31 cellular contexts compared by ENCODE assay signal in genomic region chr12:100534625-100535227, GRCh38. TPM values are rescaled to one million over a fixed set of nuclear protein-coding genes. Genes with fewer than 3 reads are reported as not detected.
"Had no signal": no experiment of that assay in that cellular context is flagged by ENCODE, and none has a peak within 500 bp of the region (broad histone marks: within the 10 kb centered on the region; RNA-seq: fewer than 3 reads in every experiment).

No MANE protein-coding gene starts in this region.

- H3K9me3 ChIP-seq: body of pancreas, esophagus muscularis mucosa, gastrocnemius medialis had no signal

- H3K27ac ChIP-seq: body of pancreas, esophagus muscularis mucosa, foreskin keratinocyte, gastrocnemius medialis, WERI-Rb-1 had no signal

- H3K4me1 ChIP-seq: body of pancreas, esophagus muscularis mucosa, foreskin keratinocyte, gastrocnemius medialis had no signal

- H3K36me3 ChIP-seq: esophagus muscularis mucosa, gastrocnemius medialis, WERI-Rb-1 had no signal

- ATAC-seq: activated CD4-positive, CD25-positive, alpha-beta regulatory T cell treated with anti-CD3 and anti-CD28 coated beads, Interleukin-2, amount 50 U/mL, for 24 hours; activated CD8-positive, alpha-beta T cell treated with anti-CD3 and anti-CD28 coated beads for 36 hours; activated T-cell treated with anti-CD3 and anti-CD28 coated beads, Interleukin-2, amount 50 U/mL, for 4 hours; activated T-helper 17 cell treated with anti-CD3 and anti-CD28 coated beads, Interleukin-2, amount 50 U/mL, for 72 hours; body of pancreas; effector memory CD8-positive, alpha-beta T cell; foreskin keratinocyte; gastrocnemius medialis; T-helper 17 cell had no signal

- DNase-seq: activated B cell treated with CpG ODN at 0.5 μM for 24 hours; activated CD4-positive, alpha-beta T cell treated with anti-CD3 and anti-CD28 coated beads for 48 hours; activated CD4-positive, alpha-beta T cell treated with anti-CD3 and anti-CD28 coated beads, Interleukin-2, amount 50 U/mL, for 1 hour; activated CD4-positive, alpha-beta T cell treated with anti-CD3 and anti-CD28 coated beads, Interleukin-2, amount 50 U/mL, for 48 hours; activated CD8-positive, alpha-beta memory T cell treated with anti-CD3 and anti-CD28 coated beads for 24 hours; activated CD8-positive, alpha-beta T cell treated with anti-CD3 and anti-CD28 coated beads for 36 hours; activated effector memory CD4-positive, alpha-beta T cell treated with Interleukin-2 at 50 U/mL for 16 hours; activated gamma-delta T cell treated with Interleukin-2 at 50 U/mL for 16 hours; activated naive CD4-positive, alpha-beta T cell treated with anti-CD3 and anti-CD28 coated beads, Interleukin-2, amount 50 U/mL, for 16 hours; activated naive CD4-positive, alpha-beta T cell treated with Interleukin-2 at 50 U/mL for 16 hours; activated T-cell treated with anti-CD3 and anti-CD28 coated beads, Interleukin-2, amount 50 U/mL, for 4 hours; amygdala; aorta; body of pancreas; caudate nucleus; cortex of kidney; dermis blood vessel endothelial cell; effector CD4-positive, alpha-beta T cell; effector memory CD8-positive, alpha-beta T cell; erythroblast; foreskin keratinocyte; gastrocnemius medialis; glutamatergic neuron; T-helper 1 cell; T-helper 17 cell; T1000; WERI-Rb-1 had no signal

- H3K4me3 ChIP-seq: body of pancreas, esophagus muscularis mucosa, gastrocnemius medialis had no signal

- FAIRE-seq: colon had no signal

- H3K27me3 ChIP-seq: body of pancreas, gastrocnemius medialis had no signal

RNA-seq across cellular contexts. Expression of gene GAS2L3, which starts 38.8 kb away (rescaled TPM):
- total RNA-seq: activated T-cell treated with anti-CD3 and anti-CD28 coated beads, Interleukin-2, amount 50 U/mL, for 4 hours had no signal
